19 cellular contexts compared by ENCODE assay signal in the genomic region with DNA sequence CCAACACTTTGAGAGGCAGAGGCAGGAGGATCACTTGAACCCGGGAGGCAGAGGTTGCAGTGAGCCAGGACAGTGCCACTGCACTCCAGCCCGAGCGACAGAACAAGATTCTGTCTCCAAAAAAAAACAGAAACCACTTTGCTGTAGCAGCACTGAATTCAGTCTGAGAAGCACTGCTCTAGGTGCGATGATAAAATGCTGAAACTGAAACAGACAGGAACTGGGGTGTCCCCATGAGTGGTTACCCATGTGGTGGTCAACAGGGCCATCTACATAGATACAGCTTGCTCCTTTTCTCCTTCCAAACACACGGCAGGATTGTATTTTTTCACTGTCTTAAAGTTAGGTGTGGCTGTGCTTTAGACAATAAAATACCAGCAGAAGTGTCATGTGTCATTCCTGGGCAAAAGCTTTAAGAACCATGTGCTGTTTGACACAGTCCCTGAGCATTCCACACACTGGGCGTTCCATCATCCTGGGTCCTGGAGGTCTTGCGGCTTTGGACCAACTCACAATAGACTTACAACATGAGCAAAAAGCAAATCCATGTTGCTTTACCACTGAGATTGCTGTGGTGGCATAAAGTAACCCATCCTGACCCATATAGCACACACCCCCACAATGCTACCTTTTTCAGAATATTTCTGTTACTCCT. TPM values are rescaled to one million over a fixed set of nuclear protein-coding genes. Genes with fewer than 3 reads are reported as not detected.
DNase-seq lines count a peak whose midpoint lies in the region; ATAC-seq, FAIRE-seq and TF ChIP-seq lines count a peak whose summit lies in the region.
"Had no signal": no experiment of that assay in that cellular context is flagged by ENCODE, and none has a peak within 500 bp of the region (broad histone marks: within the 10 kb centered on the region; RNA-seq: fewer than 3 reads in every experiment).

No MANE protein-coding gene starts in this region.

- TF ChIP-seq EP300 in H1 (IDR thresholded peaks at IDR 0.05; ENCODE audit: borderline replicate concordance in 1 of 2, low read depth in 2 of 2, low read length in 2 of 2): no peak

- H3K23ac ChIP-seq in H1 (ENCODE audit: insufficient read length) (no peak overlapping the region), neuronal stem cell (ENCODE audit: low read depth, low read length, poor library complexity) (no peak overlapping the region), mesendoderm (ENCODE audit: low read length) (no peak overlapping the region)

- TF ChIP-seq POLR2A in H1 (IDR thresholded peaks at IDR 0.05; ENCODE audit: control extremely low read depth in 1 of 2, low read depth in 2 of 2, low read length in 2 of 2): no peak

- H2BK5ac ChIP-seq in H1 (ENCODE audit: low read depth, low read length) (no peak overlapping the region), neuronal stem cell (ENCODE audit: low read length) (no peak overlapping the region), mesendoderm (ENCODE audit: low read length) (no peak overlapping the region)

- no peak overlapping the region for H2BK20ac ChIP-seq in H1 (ENCODE audit: low read length)

- H3K4me1 ChIP-seq in H1 (replicated peaks in 1 of 4; ENCODE audit: control insufficient read depth in 3 of 4, insufficient read depth in 4 of 4, low read length in 3 of 4) (peaks cover 0 to 8% (median 5%) of the 10 kb centered on the region in 4 experiments; a peak in 6 of 7 replicates), neuronal stem cell (ENCODE audit: control insufficient read depth in 2 of 2, insufficient read depth in 1 of 2, low read depth in 1 of 2, low read length in 2 of 2) (peaks cover 0 to 24% of the 10 kb centered on the region in 2 donors), mesendoderm (ENCODE audit: control insufficient read depth, low read depth, low read length) (peaks cover 4% of the 10 kb centered on the region)
- H3K4me1 ChIP-seq: SJSA1 had no signal

- H2AK5ac ChIP-seq in H1 (ENCODE audit: low read depth, low read length) (no peak overlapping the region), neuronal stem cell (ENCODE audit: low read depth, low read length) (no peak overlapping the region), mesendoderm (ENCODE audit: low read length) (no peak overlapping the region)

- TF ChIP-seq RAD21 in H1 (IDR thresholded peaks at IDR 0.05 in 1 of 2, conservative IDR thresholded peaks at IDR 0.05 in 1 of 2; ENCODE audit: low read depth in 2 of 2, low read length in 2 of 2): no peak

- H3K79me2 ChIP-seq in H1 (ENCODE audit: control insufficient read depth in 1 of 2, insufficient read depth in 2 of 2, low read length in 2 of 2) (no peaks in the 10 kb centered on the region), mesendoderm (ENCODE audit: control insufficient read depth, insufficient read depth, low read length) (peaks cover 9% of the 10 kb centered on the region)

- H3K4ac ChIP-seq in H1 (replicated peaks; ENCODE audit: insufficient read length, low read depth, low read length) (no peak overlapping the region), neuronal stem cell (ENCODE audit: low read length) (no peak overlapping the region), mesendoderm (ENCODE audit: low read depth, low read length) (no peak overlapping the region)

- H2BK15ac ChIP-seq in H1 (ENCODE audit: low read length): peak overlapping the region; percentile 9; the same call in 1 of the 2 replicates
- no peak overlapping the region for H2BK15ac ChIP-seq in neuronal stem cell (ENCODE audit: low read length)
- no peak overlapping the region for H2BK15ac ChIP-seq in mesendoderm (replicated peaks; ENCODE audit: low read depth)

- WGBS in H1 (ENCODE audit: extremely low coverage in 1 of 2, insufficient coverage in 1 of 2, insufficient read length in 1 of 2, insufficient replicate concordance in 2 of 2, low coverage in 1 of 2, low lambda C conversion rate in 2 of 2, missing lambda C conversion rate in 1 of 2), 2 experiments: 88% methylated on average over 7 of the region's 7 CpGs; no CpG with 5 or more reads in 1 of the 2 experiments
- no CpG with 5 or more reads among the region's 7 CpGs for WGBS in neuronal stem cell (ENCODE audit: extremely low coverage in 2 of 2, insufficient read length in 2 of 2, insufficient replicate concordance in 1 of 2), 2 donors
- WGBS in mesendoderm (ENCODE audit: extremely low coverage, insufficient coverage, low lambda C conversion rate): no CpG with 5 or more reads among the region's 7 CpGs

- H2AFZ ChIP-seq in H1 (ENCODE audit: low read length) (no peak overlapping the region), neuronal stem cell (ENCODE audit: low read length) (no peak overlapping the region)

- no peak overlapping the region for H4K8ac ChIP-seq in H1 (ENCODE audit: extremely low read depth, insufficient read depth, low read length)
- no peak overlapping the region for H4K8ac ChIP-seq in neuronal stem cell (ENCODE audit: low read depth, low read length)
- no peak overlapping the region for H4K8ac ChIP-seq in mesendoderm (ENCODE audit: low read depth, low read length)

- no peaks in the 10 kb centered on the region for H3K9me3 ChIP-seq in H1 (ENCODE audit: insufficient read depth in 2 of 2, low read depth in 1 of 2, low read length in 1 of 2)
- H3K9me3 ChIP-seq in neuronal stem cell (replicated peaks in 1 of 2; ENCODE audit: control insufficient read depth in 2 of 2, insufficient read depth in 1 of 2, low read depth in 1 of 2, low read length in 2 of 2): no peaks in the 10 kb centered on the region
- H3K9me3 ChIP-seq: SJSA1 had no signal

- H4K20me1 ChIP-seq in H1 (replicated peaks in 1 of 2; ENCODE audit: control insufficient read depth in 1 of 2, insufficient read depth in 2 of 2, low read length in 2 of 2): no peaks in the 10 kb centered on the region

- H3K4me2 ChIP-seq in H1 (ENCODE audit: insufficient read depth in 1 of 2, low read depth in 2 of 2, low read length in 2 of 2): no peak overlapping the region
- H3K4me2 ChIP-seq in neuronal stem cell (ENCODE audit: insufficient read depth, low read length, poor library complexity, severe bottlenecking): no peak overlapping the region
- no peak overlapping the region for H3K4me2 ChIP-seq in mesendoderm (ENCODE audit: low read length)

- H4K91ac ChIP-seq in H1 (replicated peaks; ENCODE audit: insufficient read length, low read length) (no peak overlapping the region), neuronal stem cell (ENCODE audit: low read depth, low read length, poor library complexity) (no peak overlapping the region)

- DNase-seq in AG20443 (ENCODE audit: low spot score) (peak; percentile 61), H1 (ENCODE audit: low read depth in 1 of 2, low spot score in 2 of 2) (no peak), neuronal stem cell (ENCODE audit: low spot score) (no peak), COLO829 (ENCODE audit: low spot score) (no peak), NAMALWA (ENCODE audit: low spot score) (no peak), anterior cingulate cortex (lab: John Stamatoyannopoulos, UW) (no peak), mesendoderm (no peak)
- DNase-seq: AML-193, DMS53, H9, MV-4-11, NCI-H146, NCI-H226, NCI-H526, PC-3, SW 1271 had no signal

- H3K36me3 ChIP-seq in H1 (ENCODE audit: control insufficient read depth in 2 of 4, insufficient read depth in 4 of 4, low read length in 3 of 4): no peaks in the 10 kb centered on the region; a peak in 1 of 8 replicates
- H3K36me3 ChIP-seq in neuronal stem cell (replicated peaks in 1 of 2; ENCODE audit: control insufficient read depth in 2 of 2, insufficient read depth in 2 of 2, low read length in 2 of 2): no peaks in the 10 kb centered on the region
- no peaks in the 10 kb centered on the region for H3K36me3 ChIP-seq in mesendoderm (ENCODE audit: control insufficient read depth, insufficient read depth, low read length)
- H3K36me3 ChIP-seq: SJSA1 had no signal

- 0 out of 2 replicates have a peak overlapping the region, but pooled peaks have one; percentile 6 for H2BK12ac ChIP-seq in H1 (ENCODE audit: low read depth, low read length)
- H2BK12ac ChIP-seq in neuronal stem cell (ENCODE audit: low read length): peak overlapping the region; percentile 4

- no peak overlapping the region for H3K4me3 ChIP-seq in H1 (ENCODE audit: extremely low read depth in 1 of 4, insufficient read depth in 2 of 4, low read depth in 3 of 4, low read length in 4 of 4)
- no peak overlapping the region for H3K4me3 ChIP-seq in neuronal stem cell (ENCODE audit: low read length in 2 of 2)
- H3K4me3 ChIP-seq in mesendoderm (ENCODE audit: low read length): no peak overlapping the region
- H3K4me3 ChIP-seq: SJSA1 had no signal

- H3K18ac ChIP-seq in H1 (ENCODE audit: extremely low read depth, low read length) (no peak overlapping the region), neuronal stem cell (ENCODE audit: low read length) (no peak overlapping the region), mesendoderm (ENCODE audit: low read length) (no peak overlapping the region)

- H3K14ac ChIP-seq in H1 (ENCODE audit: insufficient read length) (no peak overlapping the region), neuronal stem cell (ENCODE audit: low read length) (no peak overlapping the region)

- H2BK120ac ChIP-seq in H1 (replicated peaks; ENCODE audit: low read depth, low read length): no peak overlapping the region
- no peak overlapping the region for H2BK120ac ChIP-seq in neuronal stem cell (ENCODE audit: low read depth, low read length)
- H2BK120ac ChIP-seq in mesendoderm (ENCODE audit: low read depth, low read length): no peak overlapping the region

- CTCF ChIA-PET in H1 (lab: Charles Lee; ENCODE audit: partially characterized antibody): interaction anchor here (0.6 to 1.1 kb wide), 3 partner anchors 11 to 600 kb away, joined by 3 read pairs; no protein-coding TSS in a partner anchor

- H3K27me3 ChIP-seq in H1 (replicated peaks in 1 of 4; ENCODE audit: control insufficient read depth in 3 of 4, extremely low read depth in 1 of 4, insufficient read depth in 3 of 4, low read length in 3 of 4) (no peaks in the 10 kb centered on the region), neuronal stem cell (ENCODE audit: control insufficient read depth in 3 of 3, insufficient read depth in 3 of 3, low read depth in 1 of 3, low read length in 3 of 3) (no peaks in the 10 kb centered on the region), mesendoderm (ENCODE audit: insufficient read depth, low read length, poor library complexity) (no peaks in the 10 kb centered on the region)
- H3K27me3 ChIP-seq: SJSA1 had no signal

- H3K9ac ChIP-seq in H1 (replicated peaks in 1 of 4; ENCODE audit: extremely low read depth in 1 of 4, low read depth in 3 of 4, low read length in 3 of 4) (no peak overlapping the region), neuronal stem cell (ENCODE audit: low read depth, low read length, poor library complexity) (no peak overlapping the region), mesendoderm (ENCODE audit: low read length) (no peak overlapping the region)

- peaks cover 3% of the 10 kb centered on the region; the same call in 1 of the 2 replicates for H3K23me2 ChIP-seq in H1 (ENCODE audit: low read depth, low read length)

- no peak overlapping the region for H3K27ac ChIP-seq in H1 (ENCODE audit: low read depth, low read length)
- H3K27ac ChIP-seq in neuronal stem cell (replicated peaks; ENCODE audit: low read length): no peak overlapping the region
- no peak overlapping the region for H3K27ac ChIP-seq in mesendoderm (ENCODE audit: low read depth, low read length)
- H3K27ac ChIP-seq: SJSA1 had no signal

- no peak overlapping the region for H3K56ac ChIP-seq in H1 (replicated peaks; ENCODE audit: insufficient read length, low read depth, low read length)
- no peak overlapping the region for H3K56ac ChIP-seq in mesendoderm (ENCODE audit: low read length)

- ATAC-seq in GM19452 (IDR thresholded peaks at IDR 0.05; ENCODE audit: unreplicated experiment): peak; percentile 71
- ATAC-seq: PC-3 had no signal

- no peak for FAIRE-seq in H1 (lab: Jason Lieb, UNC)
- FAIRE-seq: GM12892 had no signal

- no peak overlapping the region for H4K5ac ChIP-seq in H1 (ENCODE audit: insufficient read length, low read depth, low read length)
- no peak overlapping the region for H4K5ac ChIP-seq in mesendoderm (ENCODE audit: low read length)

- no peak for TF ChIP-seq CTCF in H1 (IDR thresholded peaks at IDR 0.05; ENCODE audit: control extremely low read depth in 1 of 3, insufficient read depth in 1 of 3, low read depth in 1 of 3, low read length in 3 of 3)

- POLR2A ChIA-PET in H1 (lab: Charles Lee; ENCODE audit: partially characterized antibody): no interaction called here

- no peaks in the 10 kb centered on the region for H3K79me1 ChIP-seq in H1 (ENCODE audit: low read depth, low read length)
- H3K79me1 ChIP-seq in neuronal stem cell (ENCODE audit: low read depth, low read length): no peaks in the 10 kb centered on the region
- peaks cover 4% of the 10 kb centered on the region for H3K79me1 ChIP-seq in mesendoderm (ENCODE audit: low read length)

RNA-seq across cellular contexts. Expression of a gene that starts 11.5 kb away (rescaled TPM):
- 12.2 and 14.5 TPM in 2 replicates for total RNA-seq in H1 (2021; fragmentation: NEBNext Ultra II Directional; extraction: Animal tissue kit (Norgen Biotek cat#: 25700))
- polyA plus RNA-seq in H1 (2011; rRNA removed): 5.0 and 6.3 TPM in 2 replicates
- polyA plus RNA-seq in H1 (2011; cell fraction: cytosol; rRNA removed): 5.6 TPM
- 6.4 TPM for polyA plus RNA-seq in H1 (2011; cell fraction: nucleus; rRNA removed)
- polyA plus RNA-seq in H1 (2012, experiment 1 of 2): 5.9 to 7.9 TPM (median 6.2 TPM) in 4 replicates
- 2.8 TPM for polyA plus RNA-seq in H1 (2012, experiment 2 of 2)
- 3.9 TPM for polyA plus RNA-seq in H1 (2013, experiment 1 of 2)
- 4.2 TPM for polyA plus RNA-seq in H1 (2013, experiment 2 of 2)
- polyA minus RNA-seq in H1 (2011; rRNA and poly(A)+ RNA removed): 8.6 and 11.3 TPM in 2 replicates
- polyA minus RNA-seq in H1 (2011; cell fraction: cytosol; rRNA and poly(A)+ RNA removed): 9.1 TPM
- 7.1 TPM for polyA minus RNA-seq in H1 (2011; cell fraction: nucleus; rRNA and poly(A)+ RNA removed)
- 5.0 TPM for polyA plus RNA-seq in neuronal stem cell (2013, experiment 1 of 2)
- 5.2 TPM for polyA plus RNA-seq in neuronal stem cell (2013, experiment 2 of 2)
- 14.3 TPM for polyA plus RNA-seq in mesendoderm (2013, experiment 1 of 2)
- polyA plus RNA-seq in mesendoderm (2013, experiment 2 of 2): 14.0 TPM
- total RNA-seq: PC-3 had no signal
